Comparison of ENCODE assay signal across 17 cellular contexts in the genomic region with DNA sequence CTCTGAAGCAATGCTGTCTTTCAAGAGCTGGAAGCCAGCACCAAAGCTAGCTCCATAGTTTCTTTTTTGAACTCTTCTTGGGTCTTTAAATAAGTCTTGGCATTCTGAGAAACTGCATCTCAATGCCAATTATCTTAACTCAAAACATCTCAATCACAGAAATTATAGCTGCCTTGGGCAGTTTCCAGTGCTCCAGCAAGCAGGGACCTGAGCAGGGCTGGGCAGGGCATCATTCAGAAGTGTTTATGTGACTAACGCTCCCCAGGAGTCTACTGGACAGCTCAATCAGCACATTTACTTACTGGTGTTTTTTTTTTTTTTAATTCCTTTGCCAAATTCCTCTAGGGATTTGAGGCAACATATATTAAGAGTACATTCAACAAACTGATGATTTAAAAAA. TPM values are rescaled to one million over a fixed set of nuclear protein-coding genes. Genes with fewer than 3 reads are reported as not detected.
DNase-seq lines count a peak whose midpoint lies in the region; ATAC-seq, FAIRE-seq and TF ChIP-seq lines count a peak whose summit lies in the region.
"Had no signal": no experiment of that assay in that cellular context is flagged by ENCODE, and none has a peak within 500 bp of the region (broad histone marks: within the 10 kb centered on the region; RNA-seq: fewer than 3 reads in every experiment).

No MANE protein-coding gene starts in this region.

- peak; percentile 69 for ATAC-seq in foreskin keratinocyte
- ATAC-seq: left lung, upper lobe of right lung had no signal

- TF ChIP-seq POLR2A in GM12892 (IDR thresholded peaks at IDR 0.05; ENCODE audit: low read depth, low read length) = no peak

- peak overlapping the region; percentile 25 for H3K4me3 Mint-ChIP-seq in type B pancreatic cell
- H3K4me3 Mint-ChIP-seq: CD4-positive, alpha-beta T cell had no signal

- TF ChIP-seq CTCF in foreskin keratinocyte (conservative IDR thresholded peaks at IDR 0.05) (no peak), type B pancreatic cell (conservative IDR thresholded peaks at IDR 0.05) (no peak)

- H3K36me3 Mint-ChIP-seq in type B pancreatic cell = no peaks in the 10 kb centered on the region

- no peaks in the 10 kb centered on the region for H3K9me3 Mint-ChIP-seq in type B pancreatic cell
- H3K9me3 Mint-ChIP-seq: CD4-positive, alpha-beta T cell had no signal

- H3K4me1 Mint-ChIP-seq in type B pancreatic cell (ENCODE audit: unreplicated experiment) = peaks cover 6% of the 10 kb centered on the region

- peaks cover 7% of the 10 kb centered on the region for H3K27me3 Mint-ChIP-seq in type B pancreatic cell

- H3K27ac ChIP-seq in foreskin keratinocyte = peak overlapping the region; percentile 69
- H3K27ac ChIP-seq: 22Rv1, cardiac muscle cell, hepatocyte, left lung, upper lobe of right lung had no signal

- FAIRE-seq in GM12892 (lab: Jason Lieb, UNC) (no peak), urothelium cell line (lab: Jason Lieb, UNC) (no peak)

- H3K27ac Mint-ChIP-seq in type B pancreatic cell = peak overlapping the region; percentile 18
- H3K27ac Mint-ChIP-seq: CD4-positive, alpha-beta T cell had no signal

- H3K4me1 ChIP-seq in foreskin keratinocyte = peaks cover 22% of the 10 kb centered on the region
- H3K4me1 ChIP-seq: upper lobe of right lung had no signal

- DNase-seq in NCI-H2227 treated with DMSO at 0.1 percent for 48 hours (lab: John Stamatoyannopoulos, UW) (peak; percentile 18), NCI-H2227 (lab: John Stamatoyannopoulos, UW; ENCODE audit: unreplicated experiment) (no peak), astrocyte of the hippocampus (ENCODE audit: low read depth, low spot score) (peak; percentile 59), foreskin keratinocyte (peak; percentile 77 to 88), type B pancreatic cell (ENCODE audit: extremely low spot score, unreplicated experiment) (no peak), SKM-1 treated with dmso at 0.1 percent for 144 hours (lab: John Stamatoyannopoulos, UW; ENCODE audit: unreplicated experiment) (no peak), GM12892 (ENCODE audit: insufficient read length) (no peak), urothelium cell line (ENCODE audit: low spot score) (no peak)
- DNase-seq: activated gamma-delta T cell; CD4-positive, alpha-beta T cell; left lung; NCI-H1048; stimulated activated CD4-positive, alpha-beta T cell treated with anti-CD3 and anti-CD28 coated beads, Interleukin-2, amount 100 ng/mL, for 48 hours; upper lobe of right lung had no signal

- no peaks in the 10 kb centered on the region for H3K27me3 ChIP-seq in foreskin keratinocyte
- H3K27me3 ChIP-seq: cardiac muscle cell had no signal

RNA-seq across cellular contexts. Expression of gene PADI4, which starts 18.2 kb away (rescaled TPM):
- total RNA-seq in foreskin keratinocyte = not detected in 2 replicates
- polyA plus RNA-seq in foreskin keratinocyte = 0.22 and 0.35 TPM in 2 replicates
- total RNA-seq in type B pancreatic cell (ENCODE audit: low replicate concordance) = not detected in 2 replicates
- polyA plus RNA-seq in GM12892 (2012; ENCODE audit: missing spikeins) = 0.15 TPM
- total RNA-seq: cardiac muscle cell, hepatocyte had no signal
- polyA plus RNA-seq: cardiac muscle cell, hepatocyte had no signal

RNA-seq across cellular contexts. Expression of gene PADI3, which starts 40.9 kb away (rescaled TPM):
- total RNA-seq in foreskin keratinocyte (5.7 and 6.4 TPM in 2 replicates), type B pancreatic cell (ENCODE audit: low replicate concordance) (not detected in 2 replicates)
- 4.1 and 5.2 TPM in 2 replicates for polyA plus RNA-seq in foreskin keratinocyte
- 0.08 TPM for polyA plus RNA-seq in GM12892 (2012; ENCODE audit: missing spikeins)
- total RNA-seq: CD4-positive, alpha-beta T cell; hepatocyte; left lung; upper lobe of right lung had no signal
- polyA plus RNA-seq: cardiac muscle cell, hepatocyte had no signal

Comparison
In these comparisons a context has a peak if more than half of its experiments do, and no peak if none do; other contexts are left out.
1. DNase-seq: peak in NCI-H2227 treated with DMSO at 0.1 percent for 48 hours (single experiment), astrocyte of the hippocampus (single experiment) and foreskin keratinocyte (2 of 2); none in NCI-H2227 (single experiment), type B pancreatic cell (single experiment), SKM-1 treated with dmso at 0.1 percent for 144 hours (single experiment), GM12892 (single experiment) and urothelium cell line (single experiment).